2 cellular contexts compared by ENCODE assay signal in the genomic region with DNA sequence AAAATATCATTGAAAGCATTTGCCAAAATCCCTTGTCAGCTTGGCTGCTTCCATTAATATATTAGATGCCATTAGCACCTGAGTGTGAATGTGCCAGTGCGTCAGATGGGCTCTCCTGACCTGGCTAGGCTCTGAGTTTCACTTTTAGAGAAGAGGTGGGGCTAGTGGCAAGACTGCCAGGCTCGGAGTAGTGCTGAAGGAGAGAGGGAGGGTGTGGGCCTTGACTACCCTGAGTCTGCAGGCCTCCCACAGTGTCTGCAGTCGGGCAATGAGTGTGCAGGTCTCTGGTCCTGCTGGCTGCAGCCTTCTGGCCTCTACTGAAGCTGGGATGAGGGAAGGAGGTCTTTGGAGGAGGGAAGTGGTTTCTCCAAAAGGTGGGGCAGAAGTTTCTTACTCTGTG.
TF ChIP-seq lines count a peak whose summit lies in the region.

No MANE protein-coding gene starts in this region.

TF ChIP-seq in WTC11, 78 proteins besides CTCF, POLR2A, EP300 and RAD21:
- TF ChIP-seq JAZF1 (CRISPR knock-in tag; IDR thresholded peaks at IDR 0.05): no peak
- TF ChIP-seq, protein P1, sequence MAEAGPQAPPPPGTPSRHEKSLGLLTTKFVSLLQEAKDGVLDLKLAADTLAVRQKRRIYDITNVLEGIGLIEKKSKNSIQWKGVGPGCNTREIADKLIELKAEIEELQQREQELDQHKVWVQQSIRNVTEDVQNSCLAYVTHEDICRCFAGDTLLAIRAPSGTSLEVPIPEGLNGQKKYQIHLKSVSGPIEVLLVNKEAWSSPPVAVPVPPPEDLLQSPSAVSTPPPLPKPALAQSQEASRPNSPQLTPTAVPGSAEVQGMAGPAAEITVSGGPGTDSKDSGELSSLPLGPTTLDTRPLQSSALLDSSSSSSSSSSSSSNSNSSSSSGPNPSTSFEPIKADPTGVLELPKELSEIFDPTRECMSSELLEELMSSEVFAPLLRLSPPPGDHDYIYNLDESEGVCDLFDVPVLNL (CRISPR knock-in tag; IDR thresholded peaks at IDR 0.05; ENCODE audit: borderline replicate concordance, low read depth): no peak

TF ChIP-seq in HepG2, 621 proteins besides CTCF, POLR2A, EP300 and RAD21:
- no peak for TF ChIP-seq DR1 (CRISPR knock-in tag; IDR thresholded peaks at IDR 0.05)
- no peak for TF ChIP-seq ZNF224 (CRISPR knock-in tag; IDR thresholded peaks at IDR 0.05)
- no peak for TF ChIP-seq SP2 (CRISPR knock-in tag; IDR thresholded peaks at IDR 0.05)
- no peak for TF ChIP-seq ZNF772 (CRISPR knock-in tag; IDR thresholded peaks at IDR 0.05)
- no peak for TF ChIP-seq U2AF1 (optimal IDR thresholded peaks at IDR 0.05; ENCODE audit: low read depth, low read length)
- no peak for TF ChIP-seq ZNF136 (CRISPR knock-in tag; IDR thresholded peaks at IDR 0.05; ENCODE audit: low read depth)
- TF ChIP-seq, protein P2, sequence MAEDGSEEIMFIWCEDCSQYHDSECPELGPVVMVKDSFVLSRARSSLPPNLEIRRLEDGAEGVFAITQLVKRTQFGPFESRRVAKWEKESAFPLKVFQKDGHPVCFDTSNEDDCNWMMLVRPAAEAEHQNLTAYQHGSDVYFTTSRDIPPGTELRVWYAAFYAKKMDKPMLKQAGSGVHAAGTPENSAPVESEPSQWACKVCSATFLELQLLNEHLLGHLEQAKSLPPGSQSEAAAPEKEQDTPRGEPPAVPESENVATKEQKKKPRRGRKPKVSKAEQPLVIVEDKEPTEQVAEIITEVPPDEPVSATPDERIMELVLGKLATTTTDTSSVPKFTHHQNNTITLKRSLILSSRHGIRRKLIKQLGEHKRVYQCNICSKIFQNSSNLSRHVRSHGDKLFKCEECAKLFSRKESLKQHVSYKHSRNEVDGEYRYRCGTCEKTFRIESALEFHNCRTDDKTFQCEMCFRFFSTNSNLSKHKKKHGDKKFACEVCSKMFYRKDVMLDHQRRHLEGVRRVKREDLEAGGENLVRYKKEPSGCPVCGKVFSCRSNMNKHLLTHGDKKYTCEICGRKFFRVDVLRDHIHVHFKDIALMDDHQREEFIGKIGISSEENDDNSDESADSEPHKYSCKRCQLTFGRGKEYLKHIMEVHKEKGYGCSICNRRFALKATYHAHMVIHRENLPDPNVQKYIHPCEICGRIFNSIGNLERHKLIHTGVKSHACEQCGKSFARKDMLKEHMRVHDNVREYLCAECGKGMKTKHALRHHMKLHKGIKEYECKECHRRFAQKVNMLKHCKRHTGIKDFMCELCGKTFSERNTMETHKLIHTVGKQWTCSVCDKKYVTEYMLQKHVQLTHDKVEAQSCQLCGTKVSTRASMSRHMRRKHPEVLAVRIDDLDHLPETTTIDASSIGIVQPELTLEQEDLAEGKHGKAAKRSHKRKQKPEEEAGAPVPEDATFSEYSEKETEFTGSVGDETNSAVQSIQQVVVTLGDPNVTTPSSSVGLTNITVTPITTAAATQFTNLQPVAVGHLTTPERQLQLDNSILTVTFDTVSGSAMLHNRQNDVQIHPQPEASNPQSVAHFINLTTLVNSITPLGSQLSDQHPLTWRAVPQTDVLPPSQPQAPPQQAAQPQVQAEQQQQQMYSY (CRISPR knock-in tag; IDR thresholded peaks at IDR 0.05): no peak
- TF ChIP-seq REPIN1 (CRISPR knock-in tag; IDR thresholded peaks at IDR 0.05; ENCODE audit: borderline replicate concordance, low read depth): no peak
